ENCODE assay signal across 12 cellular contexts in the genomic region with DNA sequence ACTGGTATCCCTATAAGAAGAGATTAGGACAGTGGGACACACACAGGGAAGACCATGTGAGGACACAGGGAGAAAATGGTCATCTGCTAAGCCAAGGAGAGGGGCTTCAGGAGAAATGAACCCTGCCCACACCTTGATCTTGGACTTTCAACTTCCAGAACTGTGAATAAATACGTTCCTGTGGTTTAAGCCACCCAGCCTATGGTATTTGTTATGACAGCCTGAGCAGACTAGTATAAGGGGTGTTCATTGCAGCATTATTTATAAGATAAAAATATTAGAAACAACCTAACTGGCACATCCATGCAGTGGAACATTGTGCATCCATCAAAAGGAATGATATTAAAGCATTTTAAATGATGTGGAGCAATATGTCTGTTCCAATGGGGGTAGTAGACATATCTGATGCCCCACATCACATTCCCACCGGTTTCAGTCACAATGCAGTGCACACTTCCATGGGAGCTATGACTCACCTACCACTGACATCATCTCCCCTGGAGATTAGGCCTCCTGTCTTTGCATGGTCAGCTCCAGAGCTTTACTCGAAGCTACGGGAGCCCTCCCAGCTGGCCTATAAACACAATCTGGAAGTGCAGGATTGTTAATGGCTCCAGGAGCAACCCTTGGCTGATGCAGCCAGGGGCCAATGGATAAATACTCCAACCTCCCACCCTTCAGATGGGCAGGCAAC. TPM values are rescaled to one million over a fixed set of nuclear protein-coding genes. Genes with fewer than 3 reads are reported as not detected.
A peak's percentile ranks its signal among the peaks of the same experiment; 100 is the strongest.
DNase-seq lines count a peak whose midpoint lies in the region; ATAC-seq and TF ChIP-seq lines count a peak whose summit lies in the region.
"Had no signal": no experiment of that assay in that cellular context is flagged by ENCODE, and none has a peak within 500 bp of the region (broad histone marks: within the 10 kb centered on the region; RNA-seq: fewer than 3 reads in every experiment).

No MANE protein-coding gene starts in this region.

- H3K36me3 Mint-ChIP-seq in stimulated activated naive B cell treated with anti-CD40 and anti-IgM and Interleukin-4, amounts not matched to agents 10 μg/mL and 1 μg/mL and 100 μg/mL, for 72 hours: peaks cover 0 to 1% of the 10 kb centered on the region in 2 donors
- H3K36me3 Mint-ChIP-seq: CD8-positive, alpha-beta memory T cell had no signal

- TF ChIP-seq CTCF in AG09309 (IDR thresholded peaks at IDR 0.05; ENCODE audit: control insufficient read depth, insufficient read depth, low read depth, low read length, missing control alignments): no peak
- TF ChIP-seq CTCF in hepatocyte (IDR thresholded peaks at IDR 0.05; ENCODE audit: poor library complexity): no peak

- no peaks in the 10 kb centered on the region for H4K20me1 ChIP-seq in hepatocyte (ENCODE audit: insufficient read depth, poor library complexity, severe bottlenecking)

- no peak for ATAC-seq in stimulated activated naive B cell treated with anti-CD40 and anti-IgM and Interleukin-4, amounts not matched to agents 10 μg/mL and 1 μg/mL and 100 μg/mL, for 72 hours (replicated peaks)
- no peak for ATAC-seq in GM21529 (IDR thresholded peaks at IDR 0.05; ENCODE audit: unreplicated experiment)
- no peak for ATAC-seq in HG03108 (IDR thresholded peaks at IDR 0.05; ENCODE audit: unreplicated experiment)
- ATAC-seq: Right ventricle myocardium inferior had no signal

- no peaks in the 10 kb centered on the region for H3K9me2 ChIP-seq in hepatocyte (replicated peaks; ENCODE audit: insufficient read depth)

- H3K4me1 ChIP-seq in hepatocyte (ENCODE audit: insufficient read depth): no peaks in the 10 kb centered on the region

- no peak overlapping the region for H3K27ac ChIP-seq in hepatocyte
- no peak overlapping the region for H3K27ac ChIP-seq in substantia nigra (ENCODE audit: low read depth, low read length, poor library complexity, severe bottlenecking)

- WGBS in hepatocyte (ENCODE audit: low lambda C conversion rate, missing lambda C conversion rate): 58% methylated on average over 4 of the region's 4 CpGs

- DNase-seq in AG09309 (ENCODE audit: low read depth): peak; percentile 57
- peak; percentile 33 for DNase-seq in HPDE6-E6E7 (ENCODE audit: extremely low spot score)
- peak; percentile 36 for DNase-seq in amniotic stem cell (lab: John Stamatoyannopoulos, UW)
- DNase-seq in hepatocyte (ENCODE audit: low spot score): peak; percentile 57
- no peak for DNase-seq in stimulated activated naive B cell treated with anti-CD40 and anti-IgM and Interleukin-4, amounts not matched to agents 10 μg/mL and 1 μg/mL and 100 μg/mL, for 72 hours
- no peak for DNase-seq in substantia nigra (lab: John Stamatoyannopoulos, UW)
- DNase-seq: activated naive CD4-positive, alpha-beta T cell treated with anti-CD3 and anti-CD28 coated beads, Interleukin-2, amount 10 ng/mL, durations not matched to agents 7 days and 5 days; CD8-positive, alpha-beta memory T cell; NCI-H146 had no signal

- H2AFZ ChIP-seq in hepatocyte: no peak overlapping the region

- H3K9me3 ChIP-seq in hepatocyte (ENCODE audit: low read depth): no peaks in the 10 kb centered on the region

- H3K9me3 Mint-ChIP-seq in stimulated activated naive B cell treated with anti-CD40 and anti-IgM and Interleukin-4, amounts not matched to agents 10 μg/mL and 1 μg/mL and 100 μg/mL, for 72 hours: peaks cover 5 to 8% of the 10 kb centered on the region in 2 donors
- H3K9me3 Mint-ChIP-seq: activated naive CD4-positive, alpha-beta T cell treated with anti-CD3 and anti-CD28 coated beads, Interleukin-2, amount 10 ng/mL, durations not matched to agents 7 days and 5 days had no signal

- H3K4me1 Mint-ChIP-seq in stimulated activated naive B cell treated with anti-CD40 and anti-IgM and Interleukin-4, amounts not matched to agents 10 μg/mL and 1 μg/mL and 100 μg/mL, for 72 hours: peaks cover 4 to 12% of the 10 kb centered on the region in 2 donors
- H3K4me1 Mint-ChIP-seq: activated naive CD4-positive, alpha-beta T cell treated with anti-CD3 and anti-CD28 coated beads, Interleukin-2, amount 10 ng/mL, durations not matched to agents 7 days and 5 days; CD8-positive, alpha-beta memory T cell had no signal

- no peak overlapping the region for H3K4me2 ChIP-seq in hepatocyte

- H3K27me3 ChIP-seq in hepatocyte: no peaks in the 10 kb centered on the region

- no peak overlapping the region for H3K4me3 ChIP-seq in AG09309 (ENCODE audit: control insufficient read depth, low read depth, low read length)
- H3K4me3 ChIP-seq in hepatocyte: no peak overlapping the region

- H3K27me3 Mint-ChIP-seq in stimulated activated naive B cell treated with anti-CD40 and anti-IgM and Interleukin-4, amounts not matched to agents 10 μg/mL and 1 μg/mL and 100 μg/mL, for 72 hours: no peaks in the 10 kb centered on the region

- H3K79me2 ChIP-seq in hepatocyte: no peaks in the 10 kb centered on the region

- H3K27ac Mint-ChIP-seq in stimulated activated naive B cell treated with anti-CD40 and anti-IgM and Interleukin-4, amounts not matched to agents 10 μg/mL and 1 μg/mL and 100 μg/mL, for 72 hours: no peak overlapping the region
- H3K27ac Mint-ChIP-seq: activated naive CD4-positive, alpha-beta T cell treated with anti-CD3 and anti-CD28 coated beads, Interleukin-2, amount 10 ng/mL, durations not matched to agents 7 days and 5 days; CD8-positive, alpha-beta memory T cell had no signal

- H3K36me3 ChIP-seq in hepatocyte (replicated peaks; ENCODE audit: insufficient read depth, low read depth): no peaks in the 10 kb centered on the region

- no peak overlapping the region for H3K4me3 Mint-ChIP-seq in stimulated activated naive B cell treated with anti-CD40 and anti-IgM and Interleukin-4, amounts not matched to agents 10 μg/mL and 1 μg/mL and 100 μg/mL, for 72 hours
- H3K4me3 Mint-ChIP-seq: activated naive CD4-positive, alpha-beta T cell treated with anti-CD3 and anti-CD28 coated beads, Interleukin-2, amount 10 ng/mL, durations not matched to agents 7 days and 5 days; CD8-positive, alpha-beta memory T cell had no signal

RNA-seq across cellular contexts. Expression of a gene that starts 38.9 kb away (rescaled TPM):
- 2.1 and 2.2 TPM in 2 replicates for total RNA-seq in hepatocyte
- polyA plus RNA-seq in hepatocyte: 2.4 and 4.0 TPM in 2 replicates

Comparison
In these comparisons a context has a peak if more than half of its experiments do, and no peak if none do; other contexts are left out.
1. DNase-seq: peak in AG09309 (single experiment), HPDE6-E6E7 (single experiment), amniotic stem cell (single experiment) and hepatocyte (single experiment); none in stimulated activated naive B cell treated with anti-CD40 and anti-IgM and Interleukin-4, amounts not matched to agents 10 μg/mL and 1 μg/mL and 100 μg/mL, for 72 hours (single experiment) and substantia nigra (0 of 49).